1 cellular context compared by ENCODE assay signal in genomic region chr9:89314955-89315354, GRCh38.
TF ChIP-seq lines count a peak whose summit lies in the region.

No MANE protein-coding gene starts in this region.

TF ChIP-seq in HCT116, 20 proteins besides CTCF, POLR2A, EP300 and RAD21:
- no peak for TF ChIP-seq ELF1 (IDR thresholded peaks at IDR 0.05; ENCODE audit: borderline replicate concordance, low read depth)
- TF ChIP-seq CEBPB (IDR thresholded peaks at IDR 0.05; ENCODE audit: low read depth): no peak
- TF ChIP-seq FOSL1 (IDR thresholded peaks at IDR 0.05; ENCODE audit: low read depth): no peak
- no peak for TF ChIP-seq POLR2AphosphoS5 (IDR thresholded peaks at IDR 0.05; ENCODE audit: low read depth, low read length)
- no peak for TF ChIP-seq SP1 (IDR thresholded peaks at IDR 0.05; ENCODE audit: low read depth)
- no peak for TF ChIP-seq TCF7L2 (IDR thresholded peaks at IDR 0.05; ENCODE audit: borderline replicate concordance, extremely low read depth, insufficient read depth, insufficient read length)
- TF ChIP-seq ZNF274 (IDR thresholded peaks at IDR 0.05; ENCODE audit: low read depth, low read length): no peak
- no peak for TF ChIP-seq ATF3 (IDR thresholded peaks at IDR 0.05)
- TF ChIP-seq JUND (IDR thresholded peaks at IDR 0.05): no peak
- no peak for TF ChIP-seq SRF (IDR thresholded peaks at IDR 0.05; ENCODE audit: low read depth)
- TF ChIP-seq ZBTB33 (IDR thresholded peaks at IDR 0.05; ENCODE audit: extremely low read depth, insufficient replicate concordance, low read length): no peak
- no peak for TF ChIP-seq MAX (IDR thresholded peaks at IDR 0.05)
- no peak for TF ChIP-seq EZH2 (IDR thresholded peaks at IDR 0.05)
- TF ChIP-seq CBX3 (IDR thresholded peaks at IDR 0.05; ENCODE audit: low read depth): no peak
- no peak for TF ChIP-seq SIN3A (IDR thresholded peaks at IDR 0.05; ENCODE audit: low read depth)
- no peak for TF ChIP-seq EGR1 (IDR thresholded peaks at IDR 0.05; ENCODE audit: low read depth)
- TF ChIP-seq YY1 (IDR thresholded peaks at IDR 0.05; ENCODE audit: extremely low read depth, insufficient replicate concordance, low read depth, low read length): no peak
- no peak for TF ChIP-seq REST (IDR thresholded peaks at IDR 0.05; ENCODE audit: low read depth)
- no peak for TF ChIP-seq ZFX (IDR thresholded peaks at IDR 0.05)
- no peak for TF ChIP-seq EZH2phosphoT487 (IDR thresholded peaks at IDR 0.05; ENCODE audit: borderline replicate concordance)
